In genomic region chr5:180494510-180495181, GRCh38 we compare ENCODE assay signal across 8 cellular contexts. TPM values are rescaled to one million over a fixed set of nuclear protein-coding genes. Genes with fewer than 3 reads are reported as not detected.
DNase-seq lines count a peak whose midpoint lies in the region; TF ChIP-seq lines count a peak whose summit lies in the region.

No MANE protein-coding gene starts in this region.

- peak overlapping the region; percentile 97 for H3K9ac ChIP-seq in neural cell (ENCODE audit: low read length)

- no peaks in the 10 kb centered on the region for H3K9me2 ChIP-seq in neural cell (ENCODE audit: insufficient read depth, low read length)

- in situ Hi-C loops in GM13976 (cut with MboI; ENCODE audit: low sequenced_read_pairs, unreplicated experiment): no loop called here

- H3K27me3 ChIP-seq in H7 (ENCODE audit: control insufficient read depth, insufficient read depth, low read length) (no peaks in the 10 kb centered on the region), MG63 (no peaks in the 10 kb centered on the region), neural cell (ENCODE audit: insufficient read depth, low read depth, low read length) (no peaks in the 10 kb centered on the region)

- H3K9me3 ChIP-seq in MG63: no peaks in the 10 kb centered on the region
- H3K9me3 ChIP-seq in neural cell (ENCODE audit: low read length): no peaks in the 10 kb centered on the region

- peak overlapping the region; percentile 94 for H3K27ac ChIP-seq in neural cell (ENCODE audit: low read length)
- H3K27ac ChIP-seq in substantia nigra (ENCODE audit: low read depth, low read length, poor library complexity, severe bottlenecking): peak overlapping the region; percentile 82

- no peak overlapping the region for H2AFZ ChIP-seq in neural cell (ENCODE audit: low read depth, low read length)

- peaks cover 8% of the 10 kb centered on the region for H4K20me1 ChIP-seq in neural cell (ENCODE audit: insufficient read depth)

- peak overlapping the region; percentile 97 for H3K4me3 ChIP-seq in H7 (ENCODE audit: insufficient read depth, low read depth, low read length)
- H3K4me3 ChIP-seq in MG63: peak overlapping the region; percentile 94
- peak overlapping the region; percentile 85 for H3K4me3 ChIP-seq in fibroblast of the aortic adventitia (ENCODE audit: low read depth, low read length)
- peak overlapping the region; percentile 81 for H3K4me3 ChIP-seq in neural cell (ENCODE audit: low read length)

- no peak for TF ChIP-seq RAD21 in neural cell (conservative IDR thresholded peaks at IDR 0.05)

- H3K79me2 ChIP-seq in neural cell (replicated peaks; ENCODE audit: insufficient read depth, low read length): peaks cover 49% of the 10 kb centered on the region

- peak; percentile 9 for TF ChIP-seq EP300 in neural cell (conservative IDR thresholded peaks at IDR 0.05; ENCODE audit: poor library complexity, severe bottlenecking)

- peak overlapping the region; percentile 98 for H3K4me2 ChIP-seq in neural cell (ENCODE audit: low read length)

- H3F3A ChIP-seq in neural cell (ENCODE audit: insufficient read depth, low read length, poor library complexity, severe bottlenecking): no peaks in the 10 kb centered on the region

- no peaks in the 10 kb centered on the region; the same call in 1 of the 2 replicates for H3K36me3 ChIP-seq in H7 (replicated peaks; ENCODE audit: control insufficient read depth, insufficient read depth, low read length)
- peaks cover 41% of the 10 kb centered on the region for H3K36me3 ChIP-seq in MG63
- H3K36me3 ChIP-seq in neural cell (ENCODE audit: insufficient read depth, low read length): no peaks in the 10 kb centered on the region

- TF ChIP-seq CTCF in GM13976 (IDR thresholded peaks at IDR 0.05; ENCODE audit: borderline replicate concordance, control extremely low read depth, extremely low read depth, insufficient read depth, missing control alignments): no peak
- TF ChIP-seq CTCF in fibroblast of the aortic adventitia (IDR thresholded peaks at IDR 0.05; ENCODE audit: insufficient read depth, low read length): no peak
- peak; percentile 37 for TF ChIP-seq CTCF in neural cell (IDR thresholded peaks at IDR 0.05; ENCODE audit: poor library complexity, severe bottlenecking)

- DNase-seq in GM13976 (ENCODE audit: low spot score): peak; percentile 72
- DNase-seq in H7: peak; percentile 96
- DNase-seq in MG63: peak; percentile 47
- peak; percentile 9 to 43 for DNase-seq in activated T-helper 1 cell treated with anti-CD3 and anti-CD28 coated beads, Interleukin-2, amount 50 U/mL, for 16 hours (ENCODE audit: low read depth in 1 of 2, low spot score in 1 of 2)
- peak; percentile 29 for DNase-seq in fibroblast of the aortic adventitia (ENCODE audit: low read depth)
- peak in 35 of 49 donors; percentile 3 to 77 (median 42) for DNase-seq in substantia nigra (lab: John Stamatoyannopoulos, UW)
- DNase-seq in AML-193 (lab: John Stamatoyannopoulos, UW): no peak

TF ChIP-seq in neural cell, 6 proteins besides CTCF, POLR2A, EP300 and RAD21:
- TF ChIP-seq SMC3 (conservative IDR thresholded peaks at IDR 0.05; ENCODE audit: poor library complexity) (no peak), MXI1 (conservative IDR thresholded peaks at IDR 0.05; ENCODE audit: poor library complexity, severe bottlenecking) (peak; percentile 58)

RNA-seq across cellular contexts. Expression of gene CNOT6, which starts 0.5 kb away (rescaled TPM):
- 11.2 and 17.4 TPM in 2 replicates for total RNA-seq in H7 (2014; rRNA removed; shearing (Covaris generic))
- total RNA-seq in MG63 (2014; rRNA removed; shearing (Covaris generic); ENCODE audit: low replicate concordance): 11.4 and 12.5 TPM in 2 replicates
- 9.8 and 12.1 TPM in 2 replicates for total RNA-seq in fibroblast of the aortic adventitia (ENCODE audit: low replicate concordance)
- 39.9 and 43.0 TPM in 2 replicates for polyA plus RNA-seq in neural cell
- 58.9 and 77.1 TPM in 2 replicates for polyA minus RNA-seq in neural cell

Comparison
In these comparisons a context has a peak if more than half of its experiments do, and no peak if none do; other contexts are left out.
1. DNase-seq: peak in GM13976 (single experiment), H7 (single experiment), MG63 (single experiment), activated T-helper 1 cell treated with anti-CD3 and anti-CD28 coated beads, Interleukin-2, amount 50 U/mL, for 16 hours (2 of 2), fibroblast of the aortic adventitia (single experiment) and substantia nigra (35 of 49); none in AML-193 (0 of 2).
2. Peak in every context shown above with its lines, with median percentiles within 50 percentile points of each other: H3K4me3 ChIP-seq.